In genomic region chr3:129481225-129481782, GRCh38 we compare ENCODE assay signal across 1 cellular context.
A peak's percentile ranks its signal among the peaks of the same experiment; 100 is the strongest.
TF ChIP-seq lines count a peak whose summit lies in the region.

No MANE protein-coding gene starts in this region.

TF ChIP-seq in K562, 482 proteins besides CTCF, POLR2A, EP300 and RAD21:
- TF ChIP-seq TFAP4 (CRISPR knock-in tag; IDR thresholded peaks at IDR 0.05; ENCODE audit: borderline replicate concordance): peak; percentile 54; the same call in 1 of the 2 replicates
- peak; percentile 76 for TF ChIP-seq FOXJ2 (tag; IDR thresholded peaks at IDR 0.05)
- TF ChIP-seq, protein P1, sequence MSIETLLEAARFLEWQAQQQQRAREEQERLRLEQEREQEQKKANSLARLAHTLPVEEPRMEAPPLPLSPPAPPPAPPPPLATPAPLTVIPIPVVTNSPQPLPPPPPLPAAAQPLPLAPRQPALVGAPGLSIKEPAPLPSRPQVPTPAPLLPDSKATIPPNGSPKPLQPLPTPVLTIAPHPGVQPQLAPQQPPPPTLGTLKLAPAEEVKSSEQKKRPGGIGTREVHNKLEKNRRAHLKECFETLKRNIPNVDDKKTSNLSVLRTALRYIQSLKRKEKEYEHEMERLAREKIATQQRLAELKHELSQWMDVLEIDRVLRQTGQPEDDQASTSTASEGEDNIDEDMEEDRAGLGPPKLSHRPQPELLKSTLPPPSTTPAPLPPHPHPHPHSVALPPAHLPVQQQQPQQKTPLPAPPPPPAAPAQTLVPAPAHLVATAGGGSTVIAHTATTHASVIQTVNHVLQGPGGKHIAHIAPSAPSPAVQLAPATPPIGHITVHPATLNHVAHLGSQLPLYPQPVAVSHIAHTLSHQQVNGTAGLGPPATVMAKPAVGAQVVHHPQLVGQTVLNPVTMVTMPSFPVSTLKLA (conservative IDR thresholded peaks at IDR 0.05): peak in 1 of 2 experiments; percentile 63; a peak in 2 of 4 replicates
- TF ChIP-seq VEZF1 (CRISPR knock-in tag; IDR thresholded peaks at IDR 0.05): peak; percentile 74
- TF ChIP-seq NFIC (IDR thresholded peaks at IDR 0.05): peak; percentile 96
- 0 out of 4 replicates have a peak, but pooled peaks of 1 of the 2 experiments have one; percentile 14 for TF ChIP-seq NRF1 (conservative IDR thresholded peaks at IDR 0.05 in 1 of 2, IDR thresholded peaks at IDR 0.05 in 1 of 2)
- TF ChIP-seq ARID1B (IDR thresholded peaks at IDR 0.05): 0 out of 2 replicates have a peak, but pooled peaks have one; percentile 16
- TF ChIP-seq L3MBTL2 (IDR thresholded peaks at IDR 0.05): peak; percentile 34; the same call in 1 of the 2 replicates
- peak; percentile 94 for TF ChIP-seq RFX1 (IDR thresholded peaks at IDR 0.05)
